22 cellular contexts compared by ENCODE assay signal in the genomic region with DNA sequence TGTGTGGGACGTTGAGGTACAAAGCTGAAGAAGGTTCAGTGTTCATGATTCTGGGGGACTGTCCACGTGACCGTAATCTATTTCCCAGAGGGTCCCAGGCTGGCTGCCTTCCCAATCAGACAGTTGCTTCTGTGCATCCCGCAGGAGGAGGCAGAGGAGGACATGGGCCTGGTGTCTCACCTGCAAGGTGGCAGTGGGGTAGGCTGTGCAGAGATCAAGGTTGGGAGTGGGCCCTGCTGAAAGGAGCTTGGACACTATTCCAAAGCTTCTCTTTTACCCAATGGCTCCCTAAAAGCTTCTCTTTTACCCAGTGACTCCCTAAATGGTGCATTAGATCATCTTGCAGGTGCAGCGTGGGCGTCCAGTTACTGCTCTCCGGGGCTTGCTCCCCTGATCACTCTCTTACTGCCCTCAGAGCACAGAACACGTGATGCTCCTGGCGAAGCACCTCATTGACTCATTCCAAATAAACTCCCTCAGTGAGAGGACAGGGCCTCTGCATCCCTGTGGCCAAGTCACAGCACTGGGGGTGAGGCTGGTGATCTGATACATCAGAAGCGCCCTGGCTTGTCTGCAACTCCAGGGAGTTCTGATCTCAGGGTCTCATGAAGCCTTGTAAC. TPM values are rescaled to one million over a fixed set of nuclear protein-coding genes. Genes with fewer than 3 reads are reported as not detected.
A peak's percentile ranks its signal among the peaks of the same experiment; 100 is the strongest.
DNase-seq lines count a peak whose midpoint lies in the region; ATAC-seq, FAIRE-seq and TF ChIP-seq lines count a peak whose summit lies in the region.
"Had no signal": no experiment of that assay in that cellular context is flagged by ENCODE, and none has a peak within 500 bp of the region (broad histone marks: within the 10 kb centered on the region; RNA-seq: fewer than 3 reads in every experiment).

No MANE protein-coding gene starts in this region.

- POLR2A ChIA-PET in K562 (lab: Yijun Ruan, JAX), result interaction anchor here (1.1 kb wide), 1 partner anchor 44 kb away, joined by 3 read pairs; no protein-coding TSS in a partner anchor
- POLR2A ChIA-PET in naive thymus-derived CD4-positive, alpha-beta T cell (lab: Charles Lee), result interaction anchor here (0.5 to 1.0 kb wide), 3 partner anchors 29 to 68 kb away, joined by 4 read pairs; no protein-coding TSS in a partner anchor

- no peaks in the 10 kb centered on the region for H3K27me3 Mint-ChIP-seq in activated naive CD8-positive, alpha-beta T cell
- no peaks in the 10 kb centered on the region for H3K27me3 Mint-ChIP-seq in activated naive CD8-positive, alpha-beta T cell treated with anti-CD3 and anti-CD28 coated beads, Interleukin-2, amount 50 U/mL, for 24 hours
- H3K27me3 Mint-ChIP-seq in naive thymus-derived CD4-positive, alpha-beta T cell, result no peaks in the 10 kb centered on the region
- H3K27me3 Mint-ChIP-seq: CD8-positive, alpha-beta memory T cell; natural killer cell treated with Interleukin-12 subunit alpha and Interleukin-12 subunit beta and Interleukin-15 and Interleukin-18, amount 100 ng/mL, for 72 hours; stimulated activated naive CD8-positive, alpha-beta T cell treated with anti-CD3 and anti-CD28 coated beads, Interleukin-15, Interleukin-2, amounts not matched to agents 100 ng/mL and 50 ng/mL, for 24 hours had no signal

- CTCF ChIA-PET in K562 (lab: Yijun Ruan, JAX; ENCODE audit: low intra/inter-chr PET ratio), result no interaction called here
- CTCF ChIA-PET in naive thymus-derived CD4-positive, alpha-beta T cell (lab: Charles Lee), result interaction anchor here (0.7 kb wide), 1 partner anchor 53 kb away, joined by 3 read pairs; no protein-coding TSS in a partner anchor

- H4K20me1 ChIP-seq in K562 (replicated peaks; ENCODE audit: control insufficient read depth, insufficient read depth, low read length), result no peaks in the 10 kb centered on the region

- H3K27ac Mint-ChIP-seq in activated naive CD8-positive, alpha-beta T cell, result peak overlapping the region; percentile 55
- H3K27ac Mint-ChIP-seq in activated naive CD8-positive, alpha-beta T cell treated with anti-CD3 and anti-CD28 coated beads, Interleukin-2, amount 50 U/mL, for 24 hours, result no peak overlapping the region
- peak overlapping the region in 6 of 9 donors; percentile 11 to 94 (median 66) for H3K27ac Mint-ChIP-seq in naive thymus-derived CD4-positive, alpha-beta T cell
- H3K27ac Mint-ChIP-seq: natural killer cell treated with Interleukin-12 subunit alpha and Interleukin-12 subunit beta and Interleukin-15 and Interleukin-18, amount 100 ng/mL, for 72 hours; stimulated activated naive CD8-positive, alpha-beta T cell treated with anti-CD3 and anti-CD28 coated beads, Interleukin-15, Interleukin-2, amounts not matched to agents 100 ng/mL and 50 ng/mL, for 24 hours had no signal

- no TSS peak for BruUV-seq in K562 (replicated peaks; lab: Mats Ljungman, UMichigan)

- peaks cover 56% of the 10 kb centered on the region for H3K4me1 Mint-ChIP-seq in activated naive CD8-positive, alpha-beta T cell (ENCODE audit: low read depth)
- peaks cover 13% of the 10 kb centered on the region for H3K4me1 Mint-ChIP-seq in activated naive CD8-positive, alpha-beta T cell treated with anti-CD3 and anti-CD28 coated beads, Interleukin-2, amount 50 U/mL, for 24 hours
- peaks cover 11 to 95% (median 89%) of the 10 kb centered on the region in 7 donors for H3K4me1 Mint-ChIP-seq in naive thymus-derived CD4-positive, alpha-beta T cell

- intact Hi-C loops in K562 (cut with micrococcal nuclease), result no loop called here
- intact Hi-C loops in naive thymus-derived CD4-positive, alpha-beta T cell (cut with micrococcal nuclease), result no loop called here
- intact Hi-C loops in kidney (cut with DNase I), result no loop called here

- WGBS in K562 (ENCODE audit: insufficient coverage, low coverage, missing lambda C conversion rate), result 40% methylated on average over 10 of the region's 10 CpGs
- WGBS in tibial nerve, 2 donors, result 81 to 87% methylated on average over 9 to 10 of the region's 10 CpGs

- no peak for TF ChIP-seq RAD21 in K562 (CRISPR knock-in tag; conservative IDR thresholded peaks at IDR 0.05 in 1 of 2, IDR thresholded peaks at IDR 0.05 in 1 of 2)

- no peaks in the 10 kb centered on the region; a peak in 2 of 5 replicates for H3K4me1 ChIP-seq in K562 (replicated peaks in 1 of 2; ENCODE audit: control insufficient read depth in 2 of 2, insufficient read depth in 2 of 2, low read length in 2 of 2)
- H3K4me1 ChIP-seq in naive thymus-derived CD4-positive, alpha-beta T cell (ENCODE audit: control insufficient read depth in 2 of 2, insufficient read depth in 2 of 2, low read length in 2 of 2), result peaks cover 0 to 21% of the 10 kb centered on the region in 2 donors
- peaks cover 0 to 65% (median 14%) of the 10 kb centered on the region in 4 donors for H3K4me1 ChIP-seq in tibial nerve
- H3K4me1 ChIP-seq in kidney (ENCODE audit: control insufficient read depth in 1 of 2, insufficient read depth in 1 of 2, low read depth in 1 of 2, low read length in 2 of 2), result peaks cover 0 to 6% of the 10 kb centered on the region in 2 donors

- no peaks in the 10 kb centered on the region for H3K9me1 ChIP-seq in K562 (ENCODE audit: control insufficient read depth, insufficient read depth, low read length)

- DNase-seq in activated naive CD8-positive, alpha-beta T cell treated with anti-CD3 and anti-CD28 coated beads, Interleukin-2, amount 50 U/mL, for 24 hours, result no peak
- DNase-seq in K562 (ENCODE audit: extremely low read depth in 1 of 4, low spot score in 3 of 4), result no peak
- DNase-seq in naive thymus-derived CD4-positive, alpha-beta T cell, result no peak
- peak; percentile 53 to 55 for DNase-seq in tibial nerve (ENCODE audit: low spot score in 2 of 2)
- no peak for DNase-seq in kidney
- DNase-seq in midbrain (lab: John Stamatoyannopoulos, UW), result no peak
- DNase-seq: ACHN; CD8-positive, alpha-beta memory T cell; DND-41; NCI-H1436 treated with DMSO at 0.1 percent for 48 hours; NCI-H2227 treated with DMSO at 0.1 percent for 48 hours had no signal

- no peak overlapping the region for H3K4me3 ChIP-seq in K562
- no peak overlapping the region for H3K4me3 ChIP-seq in naive thymus-derived CD4-positive, alpha-beta T cell (ENCODE audit: low read length)
- H3K4me3 ChIP-seq in tibial nerve, result no peak overlapping the region
- H3K4me3 ChIP-seq in kidney (ENCODE audit: low read length in 2 of 2), result no peak overlapping the region
- H3K4me3 ChIP-seq: coronary artery had no signal

- no peak for TF ChIP-seq CTCF in K562 (IDR thresholded peaks at IDR 0.05 in 2 of 3, conservative IDR thresholded peaks at IDR 0.05 in 1 of 3; ENCODE audit: insufficient read depth in 2 of 3, low read depth in 1 of 3, low read length in 3 of 3)
- TF ChIP-seq CTCF in tibial nerve (IDR thresholded peaks at IDR 0.05), result no peak
- TF ChIP-seq CTCF in kidney (IDR thresholded peaks at IDR 0.05; ENCODE audit: borderline replicate concordance, extremely low read depth, insufficient read depth), result no peak

- H3K36me3 ChIP-seq in K562 (ENCODE audit: control insufficient read depth, insufficient read depth, low read length) (no peaks in the 10 kb centered on the region), tibial nerve (no peaks in the 10 kb centered on the region), kidney (ENCODE audit: control insufficient read depth in 1 of 2, insufficient read depth in 2 of 2, low read length in 2 of 2) (no peaks in the 10 kb centered on the region)
- peaks cover 0 to 14% (median 0%) of the 10 kb centered on the region in 3 experiments for H3K36me3 ChIP-seq in naive thymus-derived CD4-positive, alpha-beta T cell (ENCODE audit: control insufficient read depth in 2 of 3, insufficient read depth in 3 of 3, low read length in 3 of 3)

- in situ Hi-C loops in K562 (cut with MboI), result no loop called here

- FAIRE-seq in K562 (lab: Jason Lieb, UNC) (no peak), kidney (lab: Jason Lieb, UNC) (no peak)
- FAIRE-seq: frontal cortex, GM18507, HTR-8/SVneo, TTC549 had no signal

- TF ChIP-seq POLR2A in K562 (conservative IDR thresholded peaks at IDR 0.05), result no peak
- TF ChIP-seq POLR2A in tibial nerve (IDR thresholded peaks at IDR 0.05), result no peak

- no peak overlapping the region for H3K4me3 Mint-ChIP-seq in activated naive CD8-positive, alpha-beta T cell
- H3K4me3 Mint-ChIP-seq in activated naive CD8-positive, alpha-beta T cell treated with anti-CD3 and anti-CD28 coated beads, Interleukin-2, amount 50 U/mL, for 24 hours, result no peak overlapping the region
- H3K4me3 Mint-ChIP-seq in naive thymus-derived CD4-positive, alpha-beta T cell, result peak overlapping the region in 4 of 10 donors; percentile 19 to 51 (median 47)
- H3K4me3 Mint-ChIP-seq: CD8-positive, alpha-beta memory T cell; natural killer cell treated with Interleukin-12 subunit alpha and Interleukin-12 subunit beta and Interleukin-15 and Interleukin-18, amount 100 ng/mL, for 72 hours; stimulated activated naive CD8-positive, alpha-beta T cell treated with anti-CD3 and anti-CD28 coated beads, Interleukin-15, Interleukin-2, amounts not matched to agents 100 ng/mL and 50 ng/mL, for 24 hours had no signal

- H3K27ac ChIP-seq in K562 (ENCODE audit: extremely low read depth, low read depth, low read length), result no peak overlapping the region
- no peak overlapping the region for H3K27ac ChIP-seq in naive thymus-derived CD4-positive, alpha-beta T cell (ENCODE audit: low read depth, low read length)
- H3K27ac ChIP-seq in tibial nerve, result peak overlapping the region in 2 of 4 donors; percentile 79 to 80
- no peak overlapping the region for H3K27ac ChIP-seq in kidney (ENCODE audit: low read depth in 2 of 2, low read length in 2 of 2)
- H3K27ac ChIP-seq: coronary artery had no signal

- H3K4me2 ChIP-seq in K562 (ENCODE audit: insufficient read depth, low read length), result no peak overlapping the region

- H3K79me2 ChIP-seq in K562 (ENCODE audit: control insufficient read depth, insufficient read depth, low read length), result no peaks in the 10 kb centered on the region

- H3K9me3 Mint-ChIP-seq in activated naive CD8-positive, alpha-beta T cell (ENCODE audit: low read depth), result no peaks in the 10 kb centered on the region
- peaks cover 3% of the 10 kb centered on the region for H3K9me3 Mint-ChIP-seq in activated naive CD8-positive, alpha-beta T cell treated with anti-CD3 and anti-CD28 coated beads, Interleukin-2, amount 50 U/mL, for 24 hours
- H3K9me3 Mint-ChIP-seq in naive thymus-derived CD4-positive, alpha-beta T cell, result peaks cover 0 to 3% (median 0%) of the 10 kb centered on the region in 11 donors
- H3K9me3 Mint-ChIP-seq: natural killer cell treated with Interleukin-12 subunit alpha and Interleukin-12 subunit beta and Interleukin-15 and Interleukin-18, amount 100 ng/mL, for 72 hours; stimulated activated naive CD8-positive, alpha-beta T cell treated with anti-CD3 and anti-CD28 coated beads, Interleukin-15, Interleukin-2, amounts not matched to agents 100 ng/mL and 50 ng/mL, for 24 hours had no signal

- no peaks in the 10 kb centered on the region for H3K9me3 ChIP-seq in K562 (replicated peaks; ENCODE audit: control insufficient read depth, insufficient read depth, low read depth, low read length)
- no peaks in the 10 kb centered on the region for H3K9me3 ChIP-seq in naive thymus-derived CD4-positive, alpha-beta T cell (ENCODE audit: control insufficient read depth in 2 of 3, low read length in 3 of 3)
- H3K9me3 ChIP-seq in tibial nerve, result no peaks in the 10 kb centered on the region
- H3K9me3 ChIP-seq in kidney (ENCODE audit: control insufficient read depth in 1 of 2, low read length in 2 of 2), result no peaks in the 10 kb centered on the region

- H2AFZ ChIP-seq in K562 (ENCODE audit: low read depth, low read length), result no peak overlapping the region

- H3K27me3 ChIP-seq in K562 (ENCODE audit: control insufficient read depth in 2 of 2, insufficient read depth in 2 of 2, low read length in 2 of 2), result 0 out of 5 replicates have a peak, but pooled peaks cover 0 to 4% of the 10 kb centered on the region in 2 experiments
- H3K27me3 ChIP-seq in naive thymus-derived CD4-positive, alpha-beta T cell (ENCODE audit: control insufficient read depth in 2 of 2, insufficient read depth in 2 of 2, low read length in 2 of 2), result no peaks in the 10 kb centered on the region
- no peaks in the 10 kb centered on the region for H3K27me3 ChIP-seq in tibial nerve

- no peak overlapping the region for H3K9ac ChIP-seq in K562 (ENCODE audit: insufficient read depth in 1 of 2, low read depth in 2 of 2, low read length in 2 of 2)
- H3K9ac ChIP-seq in kidney (ENCODE audit: low read length in 2 of 2), result no peak overlapping the region

- peaks cover 16% of the 10 kb centered on the region for H3K36me3 Mint-ChIP-seq in activated naive CD8-positive, alpha-beta T cell
- H3K36me3 Mint-ChIP-seq in activated naive CD8-positive, alpha-beta T cell treated with anti-CD3 and anti-CD28 coated beads, Interleukin-2, amount 50 U/mL, for 24 hours (ENCODE audit: low read depth), result peaks cover 12% of the 10 kb centered on the region
- H3K36me3 Mint-ChIP-seq in naive thymus-derived CD4-positive, alpha-beta T cell, result peaks cover 8 to 29% (median 22%) of the 10 kb centered on the region in 5 donors

- no peak for TF ChIP-seq EP300 in K562 (IDR thresholded peaks at IDR 0.05; ENCODE audit: low read length)
- TF ChIP-seq EP300 in tibial nerve (IDR thresholded peaks at IDR 0.05), result no peak

- ATAC-seq in activated naive CD8-positive, alpha-beta T cell treated with anti-CD3 and anti-CD28 coated beads, Interleukin-2, amount 50 U/mL, for 24 hours, result no peak
- no peak; the same call in 2 of the 3 replicates for ATAC-seq in K562
- no peak for ATAC-seq in naive thymus-derived CD4-positive, alpha-beta T cell
- no peak for ATAC-seq in GM21786 (IDR thresholded peaks at IDR 0.05; ENCODE audit: unreplicated experiment)
- ATAC-seq: HCT116; natural killer cell treated with Interleukin-12 subunit alpha and Interleukin-12 subunit beta and Interleukin-15 and Interleukin-18, amount 100 ng/mL, for 72 hours; Panc1 had no signal

RNA-seq across cellular contexts. Expression of a gene that starts 41.5 kb away (rescaled TPM):
- 11.4 and 21.2 TPM in 2 replicates for total RNA-seq in K562 (2011; cell fraction: chromatin; rRNA removed; ENCODE audit: low replicate concordance)
- total RNA-seq in K562 (2011; cell fraction: nucleolus; rRNA removed), result 9.5 and 10.4 TPM in 2 replicates
- total RNA-seq in K562 (2011; cell fraction: nucleoplasm; rRNA removed), result 8.9 and 16.6 TPM in 2 replicates
- total RNA-seq in K562 (2014; rRNA removed), result 6.4 and 8.2 TPM in 2 replicates
- total RNA-seq in K562 (2014; rRNA removed; fragmentation: Illumina TruSeq; extraction: Trizol), result 6.0 and 6.7 TPM in 2 replicates
- total RNA-seq in K562 (2015; rRNA removed; fragmentation: Illumina TruSeq; extraction: Trizol), result 4.7 and 5.7 TPM in 2 replicates
- total RNA-seq in K562 (2021), result 8.8 and 11.3 TPM in 2 replicates
- 9.2 and 12.1 TPM in 2 replicates for polyA plus RNA-seq in K562 (2011; rRNA removed)
- 8.8 and 9.9 TPM in 2 replicates for polyA plus RNA-seq in K562 (2011; cell fraction: cytosol; rRNA removed)
- polyA plus RNA-seq in K562 (2011; cell fraction: nucleus; rRNA removed), result 8.5 and 10.0 TPM in 2 replicates
- polyA plus RNA-seq in K562 (2012), result 5.0 and 11.1 TPM in 2 replicates
- 6.1 and 7.4 TPM in 2 replicates for polyA plus RNA-seq in K562 (2014; fragmentation: Illumina TruSeq; extraction: Trizol)
- polyA plus RNA-seq in K562 (2014; fragmentation: Nextera tagmentation; extraction: Ambion mirVana), result 1 to 10 TPM in 1 of 2 experiments, under 1 TPM in 1; 0.96 to 1.4 TPM
- polyA plus RNA-seq in K562 (2014; rRNA removed), result 6.2 and 7.0 TPM in 2 replicates
- 14.2 and 14.3 TPM in 2 replicates for polyA minus RNA-seq in K562 (2011; rRNA and poly(A)+ RNA removed)
- 13.1 and 13.8 TPM in 2 replicates for polyA minus RNA-seq in K562 (2011; cell fraction: cytosol; rRNA and poly(A)+ RNA removed)
- polyA minus RNA-seq in K562 (2011; cell fraction: nucleus; rRNA and poly(A)+ RNA removed), result 10.2 and 14.2 TPM in 2 replicates
- total RNA-seq in naive thymus-derived CD4-positive, alpha-beta T cell, result 10 to 100 TPM; 40.0 to 74.4 (median 61.2) TPM
- polyA plus RNA-seq in naive thymus-derived CD4-positive, alpha-beta T cell, result 10 to 100 TPM; 21.2 to 23.5 TPM
- total RNA-seq in tibial nerve, result 10 to 100 TPM; 27.3 to 47.3 (median 37.4) TPM
- total RNA-seq in kidney, result 12.3 TPM
- 4.2 TPM for polyA plus RNA-seq in kidney (ENCODE audit: insufficient read depth, low read depth, low replicate concordance)

Comparison
In these comparisons a context has a peak if more than half of its experiments do, and no peak if none do; other contexts are left out.
1. DNase-seq: peak in tibial nerve (2 of 2); none in activated naive CD8-positive, alpha-beta T cell treated with anti-CD3 and anti-CD28 coated beads, Interleukin-2, amount 50 U/mL, for 24 hours (single experiment), K562 (0 of 4), naive thymus-derived CD4-positive, alpha-beta T cell (0 of 9), kidney (single experiment) and midbrain (single experiment).